8 cellular contexts compared by ENCODE assay signal in the genomic region with DNA sequence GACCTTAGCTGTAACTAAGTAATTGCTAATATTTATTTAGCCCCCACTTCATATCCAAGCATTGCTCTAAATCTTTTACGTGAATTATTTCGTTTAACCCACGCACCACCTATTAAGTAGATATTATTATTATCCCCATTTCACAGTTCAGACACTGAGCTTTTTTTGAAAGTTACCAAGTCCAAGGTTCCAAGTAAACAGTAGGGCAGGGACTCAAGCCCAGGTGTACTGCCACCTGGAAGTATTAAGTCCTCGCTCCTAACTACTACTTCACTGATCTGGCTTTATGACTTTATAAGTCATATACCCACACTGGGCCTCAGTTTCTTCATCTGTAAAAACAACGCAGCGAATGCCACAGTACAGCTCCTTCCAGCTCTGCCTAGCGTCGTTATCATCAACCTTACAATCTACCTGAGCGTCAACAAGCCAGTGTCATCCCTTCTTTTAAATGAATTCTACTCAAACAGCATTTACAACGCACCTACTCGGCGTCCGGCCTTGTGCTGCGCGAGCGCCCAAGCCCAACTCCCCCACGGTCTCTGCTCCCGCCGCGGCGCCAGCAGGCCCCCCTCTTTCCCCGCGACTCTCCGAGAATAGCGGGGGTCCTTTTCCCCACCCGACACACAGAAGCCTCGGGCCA. TPM values are rescaled to one million over a fixed set of nuclear protein-coding genes. Genes with fewer than 3 reads are reported as not detected.
DNase-seq lines count a peak whose midpoint lies in the region; ATAC-seq and TF ChIP-seq lines count a peak whose summit lies in the region.

No MANE protein-coding gene starts in this region.

- H3K4me3 Mint-ChIP-seq in GM23338: peak overlapping the region; percentile 98

- TF ChIP-seq CTCF in GM10266 (IDR thresholded peaks at IDR 0.05; ENCODE audit: control insufficient read depth, insufficient read depth, low read depth, missing control alignments): no peak
- no peak for TF ChIP-seq CTCF in GM23338 (conservative IDR thresholded peaks at IDR 0.05; ENCODE audit: low read depth in 2 of 2)
- no peak for TF ChIP-seq CTCF in ascending aorta (IDR thresholded peaks at IDR 0.05)

- peak; percentile 37 for ATAC-seq in GM23338

- peaks cover 23% of the 10 kb centered on the region for H3K4me1 ChIP-seq in GM23338 (ENCODE audit: insufficient read depth)
- H3K4me1 ChIP-seq in ascending aorta: peaks cover 0 to 9% of the 10 kb centered on the region in 2 donors
- H3K4me1 ChIP-seq in skeletal muscle tissue (ENCODE audit: control insufficient read depth in 3 of 3, insufficient read depth in 3 of 3, low read length in 3 of 3): peaks cover 9 to 18% (median 13%) of the 10 kb centered on the region in 3 donors

- no peaks in the 10 kb centered on the region for H3K36me3 ChIP-seq in GM23338 (ENCODE audit: insufficient read depth)
- no peaks in the 10 kb centered on the region for H3K36me3 ChIP-seq in ascending aorta
- H3K36me3 ChIP-seq in skeletal muscle tissue (ENCODE audit: control insufficient read depth in 3 of 3, insufficient read depth in 3 of 3, low read length in 3 of 3): no peaks in the 10 kb centered on the region

- DNase-seq in GM10266 (ENCODE audit: extremely low spot score) (peak; percentile 32), GM23338 (ENCODE audit: low spot score) (peak; percentile 54), NCI-H146 (lab: John Stamatoyannopoulos, UW) (peak; percentile 28), ascending aorta (ENCODE audit: low spot score in 2 of 2) (no peak), NCI-H187 (lab: John Stamatoyannopoulos, UW) (no peak), islet precursor cell (no peak)

- peak overlapping the region; percentile 67; the same call in 1 of the 2 replicates for H2AFZ ChIP-seq in GM23338

- H3K9me3 Mint-ChIP-seq in GM23338: no peaks in the 10 kb centered on the region; the same call in 2 of the 3 replicates

- intact Hi-C loops in ascending aorta (cut with DNase I): loop anchor here (1.0 kb wide), 4 partner anchors 48 to 147 kb away; partner anchors contain the start of genes DENND5A and IPO7

- H3K9me3 ChIP-seq in ascending aorta (no peaks in the 10 kb centered on the region), skeletal muscle tissue (ENCODE audit: control insufficient read depth in 3 of 3, low read length in 3 of 3) (no peaks in the 10 kb centered on the region)

- peak overlapping the region; percentile 98 for H3K27ac Mint-ChIP-seq in GM23338

- peak overlapping the region; percentile 98 for H3K4me3 ChIP-seq in GM23338
- peak overlapping the region; percentile 59 to 73 for H3K4me3 ChIP-seq in ascending aorta
- H3K4me3 ChIP-seq in iPS-11a (ENCODE audit: low read depth, low read length): peak overlapping the region; percentile 95
- H3K4me3 ChIP-seq in skeletal muscle tissue (ENCODE audit: low read length in 3 of 3): peak overlapping the region; percentile 81 to 97 (median 92)

- H4K20me1 ChIP-seq in GM23338 (replicated peaks; ENCODE audit: insufficient read depth): peaks cover 16% of the 10 kb centered on the region

- peaks cover 6% of the 10 kb centered on the region; the same call in 2 of the 3 replicates for H3K36me3 Mint-ChIP-seq in GM23338 (ENCODE audit: low read depth)

- H3K27me3 ChIP-seq in GM23338 (ENCODE audit: insufficient read depth) (no peaks in the 10 kb centered on the region), ascending aorta (no peaks in the 10 kb centered on the region), skeletal muscle tissue (ENCODE audit: control insufficient read depth in 3 of 3, insufficient read depth in 3 of 3, low read length in 3 of 3) (peaks cover 0 to 4% (median 0%) of the 10 kb centered on the region in 3 donors)

- peak overlapping the region; percentile 99 for H3K4me2 ChIP-seq in GM23338

- H3F3A ChIP-seq in GM23338 (replicated peaks; ENCODE audit: low read depth): peaks cover 12% of the 10 kb centered on the region; the same call in 1 of the 2 replicates

- H3K4me1 Mint-ChIP-seq in GM23338: peaks cover 29% of the 10 kb centered on the region

- peaks cover 54% of the 10 kb centered on the region for H3K79me2 ChIP-seq in GM23338 (replicated peaks; ENCODE audit: insufficient read depth)

- H3K27ac ChIP-seq in GM23338 (ENCODE audit: low read depth) (peak overlapping the region; percentile 97), ascending aorta (peak overlapping the region; percentile 64 to 67), skeletal muscle tissue (ENCODE audit: low read depth, low read length) (peak overlapping the region; percentile 89)

- peak overlapping the region; percentile 79 to 95 (median 94) for H3K9ac ChIP-seq in skeletal muscle tissue (ENCODE audit: low read depth in 1 of 3, low read length in 3 of 3)

- H3K9me2 ChIP-seq in GM23338 (ENCODE audit: insufficient read depth): no peaks in the 10 kb centered on the region

- H3K27me3 Mint-ChIP-seq in GM23338 (ENCODE audit: insufficient read depth, low read depth, poor library complexity): peaks cover 4% of the 10 kb centered on the region

TF ChIP-seq in GM23338, 12 proteins besides CTCF, POLR2A, EP300 and RAD21 (continues in another document):
- TF ChIP-seq, protein P1, sequence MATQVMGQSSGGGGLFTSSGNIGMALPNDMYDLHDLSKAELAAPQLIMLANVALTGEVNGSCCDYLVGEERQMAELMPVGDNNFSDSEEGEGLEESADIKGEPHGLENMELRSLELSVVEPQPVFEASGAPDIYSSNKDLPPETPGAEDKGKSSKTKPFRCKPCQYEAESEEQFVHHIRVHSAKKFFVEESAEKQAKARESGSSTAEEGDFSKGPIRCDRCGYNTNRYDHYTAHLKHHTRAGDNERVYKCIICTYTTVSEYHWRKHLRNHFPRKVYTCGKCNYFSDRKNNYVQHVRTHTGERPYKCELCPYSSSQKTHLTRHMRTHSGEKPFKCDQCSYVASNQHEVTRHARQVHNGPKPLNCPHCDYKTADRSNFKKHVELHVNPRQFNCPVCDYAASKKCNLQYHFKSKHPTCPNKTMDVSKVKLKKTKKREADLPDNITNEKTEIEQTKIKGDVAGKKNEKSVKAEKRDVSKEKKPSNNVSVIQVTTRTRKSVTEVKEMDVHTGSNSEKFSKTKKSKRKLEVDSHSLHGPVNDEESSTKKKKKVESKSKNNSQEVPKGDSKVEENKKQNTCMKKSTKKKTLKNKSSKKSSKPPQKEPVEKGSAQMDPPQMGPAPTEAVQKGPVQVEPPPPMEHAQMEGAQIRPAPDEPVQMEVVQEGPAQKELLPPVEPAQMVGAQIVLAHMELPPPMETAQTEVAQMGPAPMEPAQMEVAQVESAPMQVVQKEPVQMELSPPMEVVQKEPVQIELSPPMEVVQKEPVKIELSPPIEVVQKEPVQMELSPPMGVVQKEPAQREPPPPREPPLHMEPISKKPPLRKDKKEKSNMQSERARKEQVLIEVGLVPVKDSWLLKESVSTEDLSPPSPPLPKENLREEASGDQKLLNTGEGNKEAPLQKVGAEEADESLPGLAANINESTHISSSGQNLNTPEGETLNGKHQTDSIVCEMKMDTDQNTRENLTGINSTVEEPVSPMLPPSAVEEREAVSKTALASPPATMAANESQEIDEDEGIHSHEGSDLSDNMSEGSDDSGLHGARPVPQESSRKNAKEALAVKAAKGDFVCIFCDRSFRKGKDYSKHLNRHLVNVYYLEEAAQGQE (IDR thresholded peaks at IDR 0.05; ENCODE audit: unreplicated experiment): no peak
- TF ChIP-seq POLR2AphosphoS5 (IDR thresholded peaks at IDR 0.05; ENCODE audit: low read depth) (no peak), EZH2 (IDR thresholded peaks at IDR 0.05; ENCODE audit: low read depth, unreplicated experiment) (no peak), ZNF331 (CRISPR knock-in tag; IDR thresholded peaks at IDR 0.05; ENCODE audit: low read depth) (no peak), JUNB (IDR thresholded peaks at IDR 0.05; ENCODE audit: unreplicated experiment) (no peak)
- TF ChIP-seq, protein P2, sequence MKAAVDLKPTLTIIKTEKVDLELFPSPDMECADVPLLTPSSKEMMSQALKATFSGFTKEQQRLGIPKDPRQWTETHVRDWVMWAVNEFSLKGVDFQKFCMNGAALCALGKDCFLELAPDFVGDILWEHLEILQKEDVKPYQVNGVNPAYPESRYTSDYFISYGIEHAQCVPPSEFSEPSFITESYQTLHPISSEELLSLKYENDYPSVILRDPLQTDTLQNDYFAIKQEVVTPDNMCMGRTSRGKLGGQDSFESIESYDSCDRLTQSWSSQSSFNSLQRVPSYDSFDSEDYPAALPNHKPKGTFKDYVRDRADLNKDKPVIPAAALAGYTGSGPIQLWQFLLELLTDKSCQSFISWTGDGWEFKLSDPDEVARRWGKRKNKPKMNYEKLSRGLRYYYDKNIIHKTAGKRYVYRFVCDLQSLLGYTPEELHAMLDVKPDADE (IDR thresholded peaks at IDR 0.05): no peak

RNA-seq across cellular contexts. Expression of gene TMEM41B, which starts 0.6 kb away (rescaled TPM):
- 53.8 and 75.9 TPM in 2 replicates for total RNA-seq in GM23338 (2014; rRNA removed; shearing (Covaris generic))
- polyA plus RNA-seq in GM23338 (2016; fragmentation: Nextera tagmentation; extraction: Ambion mirVana): 31.8 and 34.4 TPM in 2 replicates
- total RNA-seq in ascending aorta (26.7 TPM), skeletal muscle tissue (23.0 TPM)

RNA-seq across cellular contexts. Expression of gene DENND5A, which starts 48.6 kb away (rescaled TPM):
- 49.1 and 56.3 TPM in 2 replicates for total RNA-seq in GM23338 (2014; rRNA removed; shearing (Covaris generic))
- polyA plus RNA-seq in GM23338 (2016; fragmentation: Nextera tagmentation; extraction: Ambion mirVana): 25.6 and 28.1 TPM in 2 replicates
- total RNA-seq in ascending aorta: 111 TPM
- 118 TPM for total RNA-seq in skeletal muscle tissue

Comparison
In these comparisons a context has a peak if more than half of its experiments do, and no peak if none do; other contexts are left out.
1. DNase-seq: peak in GM10266 (single experiment), GM23338 (single experiment) and NCI-H146 (single experiment); none in ascending aorta (0 of 2), NCI-H187 (0 of 2) and islet precursor cell (single experiment).
2. Peak in every context shown above with its lines, with median percentiles within 50 percentile points of each other: H3K27ac ChIP-seq and H3K4me3 ChIP-seq.